Comparison of ENCODE assay signal across 25 cellular contexts in genomic region chr10:59301067-59301674, GRCh38.
"Had no signal": no experiment of that assay in that cellular context is flagged by ENCODE, and none has a peak within 500 bp of the region (broad histone marks: within the 10 kb centered on the region; RNA-seq: fewer than 3 reads in every experiment).

No MANE protein-coding gene starts in this region.

- H3K27me3 ChIP-seq: pancreas, spleen, thyroid gland, upper lobe of left lung, uterus had no signal

- DNase-seq: cortex of kidney; effector memory CD4-positive, alpha-beta T cell; immature natural killer cell; left cardiac atrium; left ventricle myocardium inferior; mesenchymal stem cell; naive B cell; occipital lobe; pancreas; psoas muscle; retina; spleen; stimulated activated CD4-positive, alpha-beta T cell treated with anti-CD3 and anti-CD28 coated beads, Interleukin-15, amount 100 ng/mL, for 24 hours; stimulated activated CD4-positive, alpha-beta T cell treated with anti-CD3 and anti-CD28 coated beads, Interleukin-1b, Interleukin-23, amount 100 ng/mL, for 48 hours; stimulated activated CD4-positive, alpha-beta T cell treated with anti-CD3 and anti-CD28 coated beads, Interleukin-4, amount 100 ng/mL, for 24 hours; stimulated activated naive B cell treated with anti-CD40 and anti-IgM and Interleukin-4, amounts not matched to agents 10 μg/mL and 1 μg/mL and 100 μg/mL, for 72 hours; stimulated activated naive CD8-positive, alpha-beta T cell treated with anti-CD3 and anti-CD28 coated beads, Interleukin-15, amount 100 ng/mL, for 72 hours; thyroid gland; upper lobe of left lung; uterus had no signal

- H3K9me3 ChIP-seq: left ventricle myocardium inferior, pancreas, psoas muscle, spleen, thyroid gland, upper lobe of left lung, uterus had no signal

- ATAC-seq: esophagus mucosa; left cardiac atrium; pancreas; psoas muscle; sciatic nerve; stimulated activated naive B cell treated with anti-CD40 and anti-IgM and Interleukin-4, amounts not matched to agents 10 μg/mL and 1 μg/mL and 100 μg/mL, for 72 hours; stimulated activated naive CD8-positive, alpha-beta T cell treated with anti-CD3 and anti-CD28 coated beads, Interleukin-15, amount 100 ng/mL, for 72 hours had no signal

- H3K36me3 ChIP-seq: pancreas, spleen, thyroid gland, upper lobe of left lung, uterus had no signal

- FAIRE-seq: endometrium, keratinocyte, pancreas had no signal

- H3K4me3 ChIP-seq: left ventricle myocardium inferior, lung, pancreas, psoas muscle, spleen, thyroid gland, upper lobe of left lung, uterus had no signal

- H3K4me1 ChIP-seq: pancreas, spleen, upper lobe of left lung, uterus had no signal

- H3K27ac ChIP-seq: left ventricle myocardium inferior, pancreas, psoas muscle, spleen, thyroid gland, upper lobe of left lung, uterus had no signal
